2 cellular contexts compared by ENCODE assay signal in the genomic region with DNA sequence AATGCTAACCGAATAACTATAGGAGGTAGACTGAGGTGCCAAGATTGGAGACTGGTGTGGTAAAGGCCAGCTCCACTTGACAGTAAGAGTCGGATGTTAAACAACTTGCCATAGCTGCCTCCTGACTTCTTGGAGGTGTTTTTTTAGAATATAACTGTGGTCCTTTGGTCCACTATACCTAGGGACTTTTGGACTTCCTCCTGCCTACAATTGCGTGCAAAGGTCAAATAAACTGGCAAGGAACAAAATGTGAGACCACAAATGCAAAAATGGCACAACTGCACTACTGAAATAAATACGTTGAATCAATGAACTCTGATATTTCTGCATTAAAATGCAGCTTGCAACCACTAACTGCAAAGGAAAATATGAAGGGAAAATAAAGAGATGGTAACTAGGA.
A peak's percentile ranks its signal among the peaks of the same experiment; 100 is the strongest.
TF ChIP-seq lines count a peak whose summit lies in the region.

No MANE protein-coding gene starts in this region.

TF ChIP-seq in liver, 16 proteins besides CTCF, POLR2A, EP300 and RAD21 (continued from another document):
- TF ChIP-seq, protein P1, sequence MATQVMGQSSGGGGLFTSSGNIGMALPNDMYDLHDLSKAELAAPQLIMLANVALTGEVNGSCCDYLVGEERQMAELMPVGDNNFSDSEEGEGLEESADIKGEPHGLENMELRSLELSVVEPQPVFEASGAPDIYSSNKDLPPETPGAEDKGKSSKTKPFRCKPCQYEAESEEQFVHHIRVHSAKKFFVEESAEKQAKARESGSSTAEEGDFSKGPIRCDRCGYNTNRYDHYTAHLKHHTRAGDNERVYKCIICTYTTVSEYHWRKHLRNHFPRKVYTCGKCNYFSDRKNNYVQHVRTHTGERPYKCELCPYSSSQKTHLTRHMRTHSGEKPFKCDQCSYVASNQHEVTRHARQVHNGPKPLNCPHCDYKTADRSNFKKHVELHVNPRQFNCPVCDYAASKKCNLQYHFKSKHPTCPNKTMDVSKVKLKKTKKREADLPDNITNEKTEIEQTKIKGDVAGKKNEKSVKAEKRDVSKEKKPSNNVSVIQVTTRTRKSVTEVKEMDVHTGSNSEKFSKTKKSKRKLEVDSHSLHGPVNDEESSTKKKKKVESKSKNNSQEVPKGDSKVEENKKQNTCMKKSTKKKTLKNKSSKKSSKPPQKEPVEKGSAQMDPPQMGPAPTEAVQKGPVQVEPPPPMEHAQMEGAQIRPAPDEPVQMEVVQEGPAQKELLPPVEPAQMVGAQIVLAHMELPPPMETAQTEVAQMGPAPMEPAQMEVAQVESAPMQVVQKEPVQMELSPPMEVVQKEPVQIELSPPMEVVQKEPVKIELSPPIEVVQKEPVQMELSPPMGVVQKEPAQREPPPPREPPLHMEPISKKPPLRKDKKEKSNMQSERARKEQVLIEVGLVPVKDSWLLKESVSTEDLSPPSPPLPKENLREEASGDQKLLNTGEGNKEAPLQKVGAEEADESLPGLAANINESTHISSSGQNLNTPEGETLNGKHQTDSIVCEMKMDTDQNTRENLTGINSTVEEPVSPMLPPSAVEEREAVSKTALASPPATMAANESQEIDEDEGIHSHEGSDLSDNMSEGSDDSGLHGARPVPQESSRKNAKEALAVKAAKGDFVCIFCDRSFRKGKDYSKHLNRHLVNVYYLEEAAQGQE (IDR thresholded peaks at IDR 0.05) = no peak
- TF ChIP-seq TAF1 (conservative IDR thresholded peaks at IDR 0.05) = no peak
- TF ChIP-seq, protein P2, sequence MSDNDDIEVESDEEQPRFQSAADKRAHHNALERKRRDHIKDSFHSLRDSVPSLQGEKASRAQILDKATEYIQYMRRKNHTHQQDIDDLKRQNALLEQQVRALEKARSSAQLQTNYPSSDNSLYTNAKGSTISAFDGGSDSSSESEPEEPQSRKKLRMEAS (IDR thresholded peaks at IDR 0.05) = no peak
- TF ChIP-seq SP1 (IDR thresholded peaks at IDR 0.05) = peak; percentile 30
- TF ChIP-seq HNF4G (IDR thresholded peaks at IDR 0.05) = peak; percentile 56
- TF ChIP-seq YY1 (IDR thresholded peaks at IDR 0.05) = no peak

TF ChIP-seq in HepG2, 621 proteins besides CTCF, POLR2A, EP300 and RAD21:
- TF ChIP-seq ZNF101 (CRISPR knock-in tag; IDR thresholded peaks at IDR 0.05; ENCODE audit: borderline replicate concordance, low read depth) = no peak
- no peak for TF ChIP-seq POGZ (CRISPR knock-in tag; IDR thresholded peaks at IDR 0.05)
- TF ChIP-seq FOXM1 (CRISPR knock-in tag; IDR thresholded peaks at IDR 0.05) = no peak
- no peak for TF ChIP-seq HMGA1 (CRISPR knock-in tag; conservative IDR thresholded peaks at IDR 0.05)
- no peak for TF ChIP-seq CREB1 (IDR thresholded peaks at IDR 0.05)
- TF ChIP-seq CREB1 (CRISPR knock-in tag; IDR thresholded peaks at IDR 0.05) = no peak
- TF ChIP-seq, protein P3, sequence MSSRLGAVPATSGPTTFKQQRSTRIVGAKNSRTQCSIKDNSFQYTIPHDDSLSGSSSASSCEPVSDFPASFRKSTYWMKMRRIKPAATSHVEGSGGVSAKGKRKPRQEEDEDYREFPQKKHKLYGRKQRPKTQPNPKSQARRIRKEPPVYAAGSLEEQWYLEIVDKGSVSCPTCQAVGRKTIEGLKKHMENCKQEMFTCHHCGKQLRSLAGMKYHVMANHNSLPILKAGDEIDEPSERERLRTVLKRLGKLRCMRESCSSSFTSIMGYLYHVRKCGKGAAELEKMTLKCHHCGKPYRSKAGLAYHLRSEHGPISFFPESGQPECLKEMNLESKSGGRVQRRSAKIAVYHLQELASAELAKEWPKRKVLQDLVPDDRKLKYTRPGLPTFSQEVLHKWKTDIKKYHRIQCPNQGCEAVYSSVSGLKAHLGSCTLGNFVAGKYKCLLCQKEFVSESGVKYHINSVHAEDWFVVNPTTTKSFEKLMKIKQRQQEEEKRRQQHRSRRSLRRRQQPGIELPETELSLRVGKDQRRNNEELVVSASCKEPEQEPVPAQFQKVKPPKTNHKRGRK (CRISPR knock-in tag; IDR thresholded peaks at IDR 0.05) = no peak
- TF ChIP-seq NR2F1 (CRISPR knock-in tag; IDR thresholded peaks at IDR 0.05) = no peak
- no peak for TF ChIP-seq BRF2 (CRISPR knock-in tag; IDR thresholded peaks at IDR 0.05)
- TF ChIP-seq, protein P4, sequence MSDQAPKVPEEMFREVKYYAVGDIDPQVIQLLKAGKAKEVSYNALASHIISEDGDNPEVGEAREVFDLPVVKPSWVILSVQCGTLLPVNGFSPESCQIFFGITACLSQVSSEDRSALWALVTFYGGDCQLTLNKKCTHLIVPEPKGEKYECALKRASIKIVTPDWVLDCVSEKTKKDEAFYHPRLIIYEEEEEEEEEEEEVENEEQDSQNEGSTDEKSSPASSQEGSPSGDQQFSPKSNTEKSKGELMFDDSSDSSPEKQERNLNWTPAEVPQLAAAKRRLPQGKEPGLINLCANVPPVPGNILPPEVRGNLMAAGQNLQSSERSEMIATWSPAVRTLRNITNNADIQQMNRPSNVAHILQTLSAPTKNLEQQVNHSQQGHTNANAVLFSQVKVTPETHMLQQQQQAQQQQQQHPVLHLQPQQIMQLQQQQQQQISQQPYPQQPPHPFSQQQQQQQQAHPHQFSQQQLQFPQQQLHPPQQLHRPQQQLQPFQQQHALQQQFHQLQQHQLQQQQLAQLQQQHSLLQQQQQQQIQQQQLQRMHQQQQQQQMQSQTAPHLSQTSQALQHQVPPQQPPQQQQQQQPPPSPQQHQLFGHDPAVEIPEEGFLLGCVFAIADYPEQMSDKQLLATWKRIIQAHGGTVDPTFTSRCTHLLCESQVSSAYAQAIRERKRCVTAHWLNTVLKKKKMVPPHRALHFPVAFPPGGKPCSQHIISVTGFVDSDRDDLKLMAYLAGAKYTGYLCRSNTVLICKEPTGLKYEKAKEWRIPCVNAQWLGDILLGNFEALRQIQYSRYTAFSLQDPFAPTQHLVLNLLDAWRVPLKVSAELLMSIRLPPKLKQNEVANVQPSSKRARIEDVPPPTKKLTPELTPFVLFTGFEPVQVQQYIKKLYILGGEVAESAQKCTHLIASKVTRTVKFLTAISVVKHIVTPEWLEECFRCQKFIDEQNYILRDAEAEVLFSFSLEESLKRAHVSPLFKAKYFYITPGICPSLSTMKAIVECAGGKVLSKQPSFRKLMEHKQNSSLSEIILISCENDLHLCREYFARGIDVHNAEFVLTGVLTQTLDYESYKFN (CRISPR knock-in tag; conservative IDR thresholded peaks at IDR 0.05) = no peak
- TF ChIP-seq SP2 (CRISPR knock-in tag; IDR thresholded peaks at IDR 0.05) = no peak
- TF ChIP-seq ATAD3A (CRISPR knock-in tag; IDR thresholded peaks at IDR 0.05) = no peak
- no peak for TF ChIP-seq XBP1 (CRISPR knock-in tag; IDR thresholded peaks at IDR 0.05)
- TF ChIP-seq E2F1 (CRISPR knock-in tag; IDR thresholded peaks at IDR 0.05) = no peak
- TF ChIP-seq ZNF513 (CRISPR knock-in tag; conservative IDR thresholded peaks at IDR 0.05) = no peak
- no peak for TF ChIP-seq ZNF251 (CRISPR knock-in tag; IDR thresholded peaks at IDR 0.05)
